Comparison of ENCODE assay signal across 1 cellular context in genomic region chr6:43629104-43629504, GRCh38.
TF ChIP-seq lines count a peak whose summit lies in the region.

Gene GTPBP2, minus strand, starts transcription at chr6:43629264. Its CDS starts 102 bp downstream, at chr6:43629162.

TF ChIP-seq in GM12878, 131 proteins besides CTCF, POLR2A, EP300 and RAD21 (continued from another document and continues in another):
- TF ChIP-seq WRNIP1 (IDR thresholded peaks at IDR 0.05; ENCODE audit: borderline replicate concordance, low read depth, low read length) (no peak), GABPA (IDR thresholded peaks at IDR 0.05; ENCODE audit: low read depth) (peak; percentile 47; the same call in 1 of the 2 replicates), NFIC (IDR thresholded peaks at IDR 0.05; ENCODE audit: low read depth, low read length) (no peak), SIN3A (IDR thresholded peaks at IDR 0.05; ENCODE audit: low read depth, low read length) (no peak), SRF (IDR thresholded peaks at IDR 0.05; ENCODE audit: low read depth in 2 of 2, low read length in 2 of 2) (0 out of 4 replicates have a peak, but pooled peaks of 1 of the 2 experiments have one; percentile 31), IRF5 (IDR thresholded peaks at IDR 0.05; ENCODE audit: borderline replicate concordance) (no peak), HDGF (IDR thresholded peaks at IDR 0.05) (peak; percentile 45), ZNF24 (IDR thresholded peaks at IDR 0.05) (no peak), PML (IDR thresholded peaks at IDR 0.05; ENCODE audit: low read length) (no peak), BCL11A (IDR thresholded peaks at IDR 0.05; ENCODE audit: low read depth, low read length) (no peak), KAT2A (conservative IDR thresholded peaks at IDR 0.05; ENCODE audit: control insufficient read depth, low read depth, low read length) (no peak), BHLHE40 (IDR thresholded peaks at IDR 0.05; ENCODE audit: borderline replicate concordance in 1 of 2, low read depth in 2 of 2, low read length in 1 of 2) (no peak), POLR2AphosphoS5 (IDR thresholded peaks at IDR 0.05; ENCODE audit: low read length) (no peak), TARDBP (IDR thresholded peaks at IDR 0.05; ENCODE audit: borderline replicate concordance) (peak; percentile 91; the same call in 1 of the 2 replicates), JUND (IDR thresholded peaks at IDR 0.05; ENCODE audit: low read depth, low read length) (0 out of 2 replicates have a peak, but pooled peaks have one; percentile 15), MLLT1 (IDR thresholded peaks at IDR 0.05) (no peak), GATAD2B (conservative IDR thresholded peaks at IDR 0.05; ENCODE audit: low read depth) (no peak), RCOR1 (conservative IDR thresholded peaks at IDR 0.05; ENCODE audit: low read depth, low read length) (no peak), NBN (IDR thresholded peaks at IDR 0.05) (no peak), PAX8 (IDR thresholded peaks at IDR 0.05) (no peak), PRDM15 (CRISPR knock-in tag; IDR thresholded peaks at IDR 0.05) (no peak), ELK1 (IDR thresholded peaks at IDR 0.05; ENCODE audit: low read depth, low read length) (0 out of 2 replicates have a peak, but pooled peaks have one; percentile 38), FOXK2 (IDR thresholded peaks at IDR 0.05) (no peak), CEBPB (IDR thresholded peaks at IDR 0.05; ENCODE audit: borderline replicate concordance in 1 of 2, low read depth in 2 of 2, low read length in 2 of 2) (no peak), NR2C1 (IDR thresholded peaks at IDR 0.05) (peak; percentile 94), LARP7 (IDR thresholded peaks at IDR 0.05) (no peak), RELB (IDR thresholded peaks at IDR 0.05; ENCODE audit: low read depth) (no peak), BACH1 (IDR thresholded peaks at IDR 0.05; ENCODE audit: borderline replicate concordance) (no peak), ZNF217 (IDR thresholded peaks at IDR 0.05) (no peak), SIX5 (IDR thresholded peaks at IDR 0.05; ENCODE audit: low read depth, low read length, severe bottlenecking) (peak; percentile 98), CHD2 (IDR thresholded peaks at IDR 0.05; ENCODE audit: borderline replicate concordance, low read depth, low read length) (peak; percentile 92), CHD1 (IDR thresholded peaks at IDR 0.05; ENCODE audit: low read depth, low read length) (no peak; the same call in 1 of the 2 replicates), YY1 (IDR thresholded peaks at IDR 0.05; ENCODE audit: low read depth, low read length) (peak; percentile 51; the same call in 1 of the 2 replicates), TCF12 (IDR thresholded peaks at IDR 0.05; ENCODE audit: low read depth, low read length) (0 out of 2 replicates have a peak, but pooled peaks have one; percentile 6), SUPT20H (IDR thresholded peaks at IDR 0.05; ENCODE audit: borderline replicate concordance, control insufficient read depth, low read depth, low read length) (no peak), HCFC1 (IDR thresholded peaks at IDR 0.05; ENCODE audit: low read length) (peak; percentile 98), STAT3 (IDR thresholded peaks at IDR 0.05; ENCODE audit: low read depth, low read length) (no peak), SREBF2 (IDR thresholded peaks at IDR 0.05; ENCODE audit: low read length) (no peak), USF2 (IDR thresholded peaks at IDR 0.05; ENCODE audit: borderline replicate concordance, low read depth, low read length) (no peak), REST (IDR thresholded peaks at IDR 0.05; ENCODE audit: low read depth, low read length) (no peak), MTA3 (IDR thresholded peaks at IDR 0.05; ENCODE audit: borderline replicate concordance, low read length) (no peak), RELA (IDR thresholded peaks at IDR 0.05; ENCODE audit: borderline replicate concordance, partially characterized antibody) (peak; percentile 51), ZNF207 (IDR thresholded peaks at IDR 0.05; ENCODE audit: borderline replicate concordance) (no peak), HDAC6 (IDR thresholded peaks at IDR 0.05; ENCODE audit: unreplicated experiment) (no peak), TCF3 (IDR thresholded peaks at IDR 0.05; ENCODE audit: borderline replicate concordance, insufficient read depth, low read depth, low read length) (no peak), TAF1 (IDR thresholded peaks at IDR 0.05; ENCODE audit: borderline replicate concordance, low read depth, low read length) (no peak), ZZZ3 (IDR thresholded peaks at IDR 0.05; ENCODE audit: control insufficient read depth, insufficient read length, low read depth) (no peak), KLF5 (IDR thresholded peaks at IDR 0.05; ENCODE audit: partially characterized antibody) (no peak), ZBTB33 (IDR thresholded peaks at IDR 0.05) (no peak), MTA2 (IDR thresholded peaks at IDR 0.05; ENCODE audit: low read depth) (no peak), RB1 (IDR thresholded peaks at IDR 0.05; ENCODE audit: borderline replicate concordance) (no peak; the same call in 1 of the 2 replicates)
